In genomic region chr17:1379208-1379929, GRCh38 we compare ENCODE assay signal across 1 cellular context.
TF ChIP-seq lines count a peak whose summit lies in the region.

No MANE protein-coding gene starts in this region.

TF ChIP-seq in A549, 52 proteins besides CTCF, POLR2A, EP300 and RAD21 (continued from another document):
- no peak for TF ChIP-seq REST (IDR thresholded peaks at IDR 0.05)
- TF ChIP-seq CBX2 (IDR thresholded peaks at IDR 0.05; ENCODE audit: borderline replicate concordance, low read depth) = no peak
- TF ChIP-seq PHF8 (IDR thresholded peaks at IDR 0.05; ENCODE audit: borderline replicate concordance, low read depth) = no peak
- TF ChIP-seq MYC (IDR thresholded peaks at IDR 0.05; ENCODE audit: borderline replicate concordance, low read length) = no peak
- TF ChIP-seq ELK1 (IDR thresholded peaks at IDR 0.05; ENCODE audit: low read depth, low read length) = no peak
- no peak for TF ChIP-seq MAX (IDR thresholded peaks at IDR 0.05)
